12 cellular contexts compared by ENCODE assay signal in genomic region chr7:24038993-24039392, GRCh38.
"Had no signal": no experiment of that assay in that cellular context is flagged by ENCODE, and none has a peak within 500 bp of the region (broad histone marks: within the 10 kb centered on the region; RNA-seq: fewer than 3 reads in every experiment).

No MANE protein-coding gene starts in this region.

- H3K4me3 ChIP-seq: ascending aorta, lung, transverse colon had no signal

- H3K36me3 ChIP-seq: ascending aorta, neutrophil, transverse colon had no signal

- ATAC-seq: activated CD8-positive, alpha-beta T cell treated with anti-CD3 and anti-CD28 coated beads for 36 hours; activated T-cell treated with anti-CD3 and anti-CD28 coated beads, Interleukin-2, amount 50 U/mL, for 72 hours; esophagus mucosa; left colon; naive thymus-derived CD8-positive, alpha-beta T cell had no signal

- H3K4me1 ChIP-seq: ascending aorta, transverse colon had no signal

- H3K27ac ChIP-seq: ascending aorta, neutrophil, transverse colon had no signal

- H3K9me3 ChIP-seq: ascending aorta, neutrophil, transverse colon had no signal

- H3K27me3 ChIP-seq: ascending aorta, neutrophil, transverse colon had no signal

- DNase-seq: activated CD8-positive, alpha-beta memory T cell treated with anti-CD3 and anti-CD28 coated beads, Interleukin-2, amount 50 U/mL, for 4 hours; activated CD8-positive, alpha-beta T cell treated with anti-CD3 and anti-CD28 coated beads for 36 hours; activated T-cell treated with anti-CD3 and anti-CD28 coated beads, Interleukin-2, amount 50 U/mL, for 72 hours; left colon; naive thymus-derived CD8-positive, alpha-beta T cell; small intestine; T1000; transverse colon had no signal
